In genomic region chr11:14414470-14415461, GRCh38 we compare ENCODE assay signal across 8 cellular contexts. TPM values are rescaled to one million over a fixed set of nuclear protein-coding genes. Genes with fewer than 3 reads are reported as not detected.
DNase-seq lines count a peak whose midpoint lies in the region; TF ChIP-seq lines count a peak whose summit lies in the region.

No MANE protein-coding gene starts in this region.

- H3K4me1 ChIP-seq in adipocyte (ENCODE audit: control insufficient read depth, insufficient read depth, low read length) = peaks cover 74% of the 10 kb centered on the region

- H3K27me3 ChIP-seq in adipocyte (replicated peaks; ENCODE audit: control insufficient read depth, insufficient read depth, low read length) = no peaks in the 10 kb centered on the region

- no peaks in the 10 kb centered on the region for H3K9me3 ChIP-seq in adipocyte (ENCODE audit: control insufficient read depth, low read length)

- CTCF ChIA-PET in HEK293T (lab: Yijun Ruan, JAX) = interaction anchor here (1.3 kb wide), 1 partner anchor 40 kb away, joined by 3 read pairs; no protein-coding TSS in a partner anchor

- peak overlapping the region; percentile 49 for H3K9ac ChIP-seq in adipocyte (ENCODE audit: low read length)

- POLR2A ChIA-PET in HEK293T (lab: Yijun Ruan, JAX) = no interaction called here

- no peak overlapping the region for H3K4me3 ChIP-seq in adipocyte (ENCODE audit: low read length)

- DNase-seq in Caki2 (ENCODE audit: low read depth) (peak; percentile 15), HEK293T (ENCODE audit: extremely low spot score) (no peak), T-helper 1 cell (peak in 4 of 5 donors; percentile 24 to 94 (median 32)), adipocyte (ENCODE audit: low read depth) (no peak), Kasumi-1 (lab: John Stamatoyannopoulos, UW) (no peak), NCI-H774 (lab: John Stamatoyannopoulos, UW) (no peak), NCI-H526 treated with DMSO at 0.1 percent for 48 hours (lab: John Stamatoyannopoulos, UW) (no peak)
- peak; percentile 65 for DNase-seq in stimulated activated CD4-positive, alpha-beta T cell treated with anti-CD3 and anti-CD28 coated beads, Interleukin-4, amount 100 ng/mL, for 1 hour

- H3K36me3 ChIP-seq in adipocyte (ENCODE audit: control insufficient read depth, insufficient read depth, low read length, severe bottlenecking) = no peaks in the 10 kb centered on the region

- in situ Hi-C loops in Caki2 (cut with HindIII; ENCODE audit: low pct_unique_long_range_greater_than_20kb, low sequenced_read_pairs) = no loop called here

TF ChIP-seq in HEK293T, 16 proteins besides CTCF, POLR2A, EP300 and RAD21:
- TF ChIP-seq PKNOX1 (IDR thresholded peaks at IDR 0.05) (0 out of 2 replicates have a peak, but pooled peaks have one; percentile 25), L3MBTL2 (conservative IDR thresholded peaks at IDR 0.05) (no peak), LEF1 (IDR thresholded peaks at IDR 0.05; ENCODE audit: borderline replicate concordance) (no peak), FOXM1 (IDR thresholded peaks at IDR 0.05; ENCODE audit: borderline replicate concordance) (no peak)
TF ChIP-seq in HEK293T: peak in this region for 1.

RNA-seq across cellular contexts. Expression of gene RRAS2, which starts 55.8 kb away (rescaled TPM):
- total RNA-seq in Caki2 (2014; rRNA removed; shearing (Covaris generic); ENCODE audit: low replicate concordance) = 141 and 193 TPM in 2 replicates

Comparison
In these comparisons a context has a peak if more than half of its experiments do, and no peak if none do; other contexts are left out.
1. DNase-seq: peak in Caki2 (single experiment), T-helper 1 cell (4 of 5) and stimulated activated CD4-positive, alpha-beta T cell treated with anti-CD3 and anti-CD28 coated beads, Interleukin-4, amount 100 ng/mL, for 1 hour (single experiment); none in HEK293T (single experiment), adipocyte (single experiment), Kasumi-1 (0 of 2), NCI-H774 (single experiment) and NCI-H526 treated with DMSO at 0.1 percent for 48 hours (single experiment).